ENCODE assay signal across 24 cellular contexts in genomic region chr2:46319711-46320110, GRCh38. TPM values are rescaled to one million over a fixed set of nuclear protein-coding genes. Genes with fewer than 3 reads are reported as not detected.
DNase-seq lines count a peak whose midpoint lies in the region; ATAC-seq, FAIRE-seq and TF ChIP-seq lines count a peak whose summit lies in the region.
"Had no signal": no experiment of that assay in that cellular context is flagged by ENCODE, and none has a peak within 500 bp of the region (broad histone marks: within the 10 kb centered on the region; RNA-seq: fewer than 3 reads in every experiment).

No MANE protein-coding gene starts in this region.

- no peak for TF ChIP-seq RAD21 in SK-N-SH (IDR thresholded peaks at IDR 0.05; ENCODE audit: low read length)

- FAIRE-seq in GM12891 (lab: Jason Lieb, UNC), result no peak
- FAIRE-seq: endothelial cell of umbilical vein, GM19239 had no signal

- peaks cover 91% of the 10 kb centered on the region for H3K79me2 ChIP-seq in SK-N-SH (ENCODE audit: insufficient read depth)
- H3K79me2 ChIP-seq in neural progenitor cell (ENCODE audit: low read depth), result no peaks in the 10 kb centered on the region

- WGBS in SK-N-SH (ENCODE audit: low lambda C conversion rate), result 61% methylated on average over 5 of the region's 5 CpGs

- no peaks in the 10 kb centered on the region for H3K9me3 ChIP-seq in SK-N-SH
- H3K9me3 ChIP-seq in neural progenitor cell (ENCODE audit: low read depth), result no peaks in the 10 kb centered on the region
- H3K9me3 ChIP-seq: BE2C had no signal

- TF ChIP-seq EP300 in SK-N-SH (IDR thresholded peaks at IDR 0.05; ENCODE audit: borderline replicate concordance in 1 of 2, low read depth in 1 of 2, low read length in 1 of 2), result no peak; a peak in 1 of 4 replicates

- H3K4me1 ChIP-seq in SK-N-SH (ENCODE audit: control insufficient read depth in 1 of 2, insufficient read depth in 2 of 2, low read depth in 1 of 2, low read length in 1 of 2), result peaks cover 32 to 80% of the 10 kb centered on the region in 2 experiments
- H3K4me1 ChIP-seq in neural progenitor cell, result no peaks in the 10 kb centered on the region

- TF ChIP-seq CTCF in SK-N-SH (IDR thresholded peaks at IDR 0.05) (no peak), neural progenitor cell (IDR thresholded peaks at IDR 0.05) (no peak), type B pancreatic cell (conservative IDR thresholded peaks at IDR 0.05) (no peak)

- H3K9me3 Mint-ChIP-seq in neural progenitor cell (no peaks in the 10 kb centered on the region), type B pancreatic cell (no peaks in the 10 kb centered on the region)
- H3K9me3 Mint-ChIP-seq: activated CD4-positive, alpha-beta memory T cell treated with anti-CD3 and anti-CD28 coated beads for 36 hours; activated naive CD4-positive, alpha-beta T cell treated with anti-CD3 and anti-CD28 coated beads, Interleukin-2, amount 50 U/mL, for 72 hours; activated T-cell treated with anti-CD3 and anti-CD28 coated beads, Interleukin-2, amount 50 U/mL, for 24 hours; IgD-negative memory B cell had no signal

- no peak for DNase-seq in SK-N-SH
- peak; percentile 56 for DNase-seq in fibroblast of gingiva (ENCODE audit: low read depth)
- no peak for DNase-seq in neural progenitor cell (ENCODE audit: low spot score)
- DNase-seq in type B pancreatic cell (ENCODE audit: extremely low spot score, unreplicated experiment), result no peak
- DNase-seq in GM12891 (ENCODE audit: insufficient read length, low spot score), result no peak
- DNase-seq: activated CD4-positive, alpha-beta memory T cell treated with anti-CD3 and anti-CD28 coated beads for 36 hours; activated T-cell treated with anti-CD3 and anti-CD28 coated beads, Interleukin-2, amount 50 U/mL, for 24 hours; brain microvascular endothelial cell; MM.1S; NCI-H1694; NCI-H345; NK-92 treated with Interleukin-12 subunit alpha and Interleukin-12 subunit beta, amount 100 ng/mL, for 24 hours; stimulated activated CD4-positive, alpha-beta T cell treated with anti-CD3 and anti-CD28 coated beads, Interleukin-1b, Interleukin-23, amount 100 ng/mL, for 48 hours had no signal

- peaks cover 4% of the 10 kb centered on the region for H3K27me3 Mint-ChIP-seq in neural progenitor cell (ENCODE audit: insufficient read depth, low read depth)
- H3K27me3 Mint-ChIP-seq in type B pancreatic cell, result no peaks in the 10 kb centered on the region
- H3K27me3 Mint-ChIP-seq: activated CD4-positive, alpha-beta memory T cell treated with anti-CD3 and anti-CD28 coated beads for 36 hours; activated T-cell treated with anti-CD3 and anti-CD28 coated beads, Interleukin-2, amount 50 U/mL, for 24 hours had no signal

- peak overlapping the region; percentile 64 for H3K4me2 ChIP-seq in SK-N-SH
- no peak overlapping the region for H3K4me2 ChIP-seq in neural progenitor cell

- H3K27ac ChIP-seq in SK-N-SH (ENCODE audit: low read depth in 2 of 2, low read length in 1 of 2) (peak overlapping the region; percentile 69 to 94), neural progenitor cell (no peak overlapping the region)
- H3K27ac ChIP-seq: 22Rv1, brain microvascular endothelial cell, RWPE1 had no signal

- H3K27me3 ChIP-seq in SK-N-SH (ENCODE audit: insufficient read depth), result no peaks in the 10 kb centered on the region
- H3K27me3 ChIP-seq in neural progenitor cell, result no peaks in the 10 kb centered on the region
- H3K27me3 ChIP-seq: BE2C, brain microvascular endothelial cell had no signal

- ATAC-seq in SK-N-SH treated with all-trans-retinoic acid at 6 μM for 48 hours, result no peak
- no peak for ATAC-seq in GM19452 (IDR thresholded peaks at IDR 0.05; ENCODE audit: unreplicated experiment)
- no peak for ATAC-seq in activated CD4-positive, CD25-positive, alpha-beta regulatory T cell treated with anti-CD3 and anti-CD28 coated beads, Interleukin-2, amount 50 U/mL, for 24 hours
- ATAC-seq: activated naive CD4-positive, alpha-beta T cell treated with anti-CD3 and anti-CD28 coated beads, Interleukin-2, amount 50 U/mL, for 72 hours had no signal

- H3K36me3 ChIP-seq in SK-N-SH (replicated peaks in 1 of 2; ENCODE audit: control insufficient read depth in 1 of 2, insufficient read depth in 2 of 2, low read length in 1 of 2) (peaks cover 0 to 9% of the 10 kb centered on the region in 2 experiments), neural progenitor cell (no peaks in the 10 kb centered on the region)
- H3K36me3 ChIP-seq: BE2C, brain microvascular endothelial cell had no signal

- H3F3A ChIP-seq in SK-N-SH (replicated peaks; ENCODE audit: insufficient read depth), result peaks cover 28% of the 10 kb centered on the region
- no peaks in the 10 kb centered on the region for H3F3A ChIP-seq in neural progenitor cell (ENCODE audit: low read depth)

- H3K9me2 ChIP-seq in SK-N-SH, result no peaks in the 10 kb centered on the region

- peaks cover 7% of the 10 kb centered on the region for H3K4me1 Mint-ChIP-seq in neural progenitor cell
- H3K4me1 Mint-ChIP-seq in type B pancreatic cell (ENCODE audit: unreplicated experiment), result peaks cover 23% of the 10 kb centered on the region

- no peak for TF ChIP-seq POLR2A in GM12891 (IDR thresholded peaks at IDR 0.05; ENCODE audit: low read depth, low read length)

- CTCF ChIA-PET in SK-N-SH (lab: Yijun Ruan, JAX), result interaction anchor here (0.6 to 3.5 kb wide), 12 partner anchors 8 to 257 kb away, joined by 3 to 28 read pairs (median 11); no protein-coding TSS in a partner anchor

- H3K4me3 Mint-ChIP-seq in neural progenitor cell (no peak overlapping the region), type B pancreatic cell (peak overlapping the region; percentile 3)
- H3K4me3 Mint-ChIP-seq: activated CD4-positive, alpha-beta memory T cell treated with anti-CD3 and anti-CD28 coated beads for 36 hours; activated T-cell treated with anti-CD3 and anti-CD28 coated beads, Interleukin-2, amount 50 U/mL, for 24 hours; IgD-negative memory B cell had no signal

- H3K4me3 ChIP-seq in SK-N-SH (ENCODE audit: low read depth in 2 of 2, low read length in 1 of 2) (peak overlapping the region in 1 of 2 experiments; percentile 24; a peak in 2 of 4 replicates), neural progenitor cell (no peak overlapping the region)

- no peaks in the 10 kb centered on the region for H4K20me1 ChIP-seq in SK-N-SH (ENCODE audit: insufficient read depth)
- no peaks in the 10 kb centered on the region for H4K20me1 ChIP-seq in neural progenitor cell (ENCODE audit: low read depth)

- H3K9ac ChIP-seq in SK-N-SH (peak overlapping the region; percentile 35), neural progenitor cell (no peak overlapping the region)

- no peaks in the 10 kb centered on the region for H3K36me3 Mint-ChIP-seq in neural progenitor cell
- no peaks in the 10 kb centered on the region for H3K36me3 Mint-ChIP-seq in type B pancreatic cell
- H3K36me3 Mint-ChIP-seq: activated CD4-positive, alpha-beta memory T cell treated with anti-CD3 and anti-CD28 coated beads for 36 hours; activated naive CD4-positive, alpha-beta T cell treated with anti-CD3 and anti-CD28 coated beads, Interleukin-2, amount 50 U/mL, for 72 hours; IgD-negative memory B cell had no signal

- no peak overlapping the region for H3K27ac Mint-ChIP-seq in neural progenitor cell
- H3K27ac Mint-ChIP-seq in type B pancreatic cell, result peak overlapping the region; percentile 62
- H3K27ac Mint-ChIP-seq: activated CD4-positive, alpha-beta memory T cell treated with anti-CD3 and anti-CD28 coated beads for 36 hours; activated naive CD4-positive, alpha-beta T cell treated with anti-CD3 and anti-CD28 coated beads, Interleukin-2, amount 50 U/mL, for 72 hours; activated T-cell treated with anti-CD3 and anti-CD28 coated beads, Interleukin-2, amount 50 U/mL, for 24 hours; IgD-negative memory B cell had no signal

- POLR2A ChIA-PET in SK-N-SH (lab: Yijun Ruan, JAX), result interaction anchor here (0.7 to 4.3 kb wide), 6 partner anchors 13 to 149 kb away, joined by 3 to 29 read pairs (median 4); partner anchors contain the start of gene EPAS1

- H2AFZ ChIP-seq in SK-N-SH (ENCODE audit: low read depth) (no peak overlapping the region), neural progenitor cell (replicated peaks) (peak overlapping the region; percentile 15)

TF ChIP-seq in SK-N-SH, 30 proteins besides CTCF, POLR2A, EP300 and RAD21 (continues in another document):
- no peak for TF ChIP-seq SIN3A (IDR thresholded peaks at IDR 0.05; ENCODE audit: borderline replicate concordance, low read depth, low read length)
- TF ChIP-seq NFIC (IDR thresholded peaks at IDR 0.05; ENCODE audit: borderline replicate concordance), result peak; percentile 29; the same call in 1 of the 2 replicates
- no peak for TF ChIP-seq POLR2AphosphoS5 (IDR thresholded peaks at IDR 0.05; ENCODE audit: low read depth, low read length)
- no peak for TF ChIP-seq CHD2 (IDR thresholded peaks at IDR 0.05; ENCODE audit: low read length, partially characterized antibody)
- no peak for TF ChIP-seq NRF1 (IDR thresholded peaks at IDR 0.05; ENCODE audit: low read depth, low read length)

TF ChIP-seq in SK-N-SH treated with all-trans-retinoic acid at 6 μM for 48 hours, 23 proteins besides CTCF, POLR2A, EP300 and RAD21:
- TF ChIP-seq RARB (CRISPR knock-in tag; IDR thresholded peaks at IDR 0.05), result no peak

TF ChIP-seq in GM12891, 5 proteins besides CTCF, POLR2A, EP300 and RAD21:
- TF ChIP-seq SPI1 (IDR thresholded peaks at IDR 0.05; ENCODE audit: low read depth, low read length), result no peak
- TF ChIP-seq POU2F2 (IDR thresholded peaks at IDR 0.05; ENCODE audit: low read depth, low read length), result no peak
- no peak for TF ChIP-seq POLR2AphosphoS5 (IDR thresholded peaks at IDR 0.05; ENCODE audit: low read depth, low read length)
- no peak for TF ChIP-seq TAF1 (IDR thresholded peaks at IDR 0.05; ENCODE audit: low read depth, low read length)

RNA-seq across cellular contexts. Expression of gene EPAS1, which starts 22.5 kb away (rescaled TPM):
- polyA plus RNA-seq in SK-N-SH (2012; rRNA removed), result 69.2 and 92.2 TPM in 2 replicates
- polyA plus RNA-seq in SK-N-SH (2012; cell fraction: cytosol; rRNA removed), result 66.4 and 74.6 TPM in 2 replicates
- polyA plus RNA-seq in SK-N-SH (2012; cell fraction: nucleus; rRNA removed), result 83.4 and 100 TPM in 2 replicates
- 0.15 and 1.1 TPM in 2 replicates for total RNA-seq in neural progenitor cell (ENCODE audit: low replicate concordance)
- total RNA-seq in type B pancreatic cell (ENCODE audit: low replicate concordance), result 59.8 and 362 TPM in 2 replicates
- 0.14 TPM for polyA plus RNA-seq in GM12891 (2012; ENCODE audit: low read depth, missing spikeins)
- polyA plus RNA-seq: IgD-negative memory B cell, neural cell had no signal

Comparison
In these comparisons a context has a peak if more than half of its experiments do, and no peak if none do; other contexts are left out.
1. RNA of gene EPAS1, which starts 22.5 kb away (total RNA-seq): 59.8 to 362 TPM in type B pancreatic cell; 0.15 to 1.1 TPM in neural progenitor cell; every median in the first group is over 10 times any median in the second.